Comparison of ENCODE assay signal across 1 cellular context in the genomic region with DNA sequence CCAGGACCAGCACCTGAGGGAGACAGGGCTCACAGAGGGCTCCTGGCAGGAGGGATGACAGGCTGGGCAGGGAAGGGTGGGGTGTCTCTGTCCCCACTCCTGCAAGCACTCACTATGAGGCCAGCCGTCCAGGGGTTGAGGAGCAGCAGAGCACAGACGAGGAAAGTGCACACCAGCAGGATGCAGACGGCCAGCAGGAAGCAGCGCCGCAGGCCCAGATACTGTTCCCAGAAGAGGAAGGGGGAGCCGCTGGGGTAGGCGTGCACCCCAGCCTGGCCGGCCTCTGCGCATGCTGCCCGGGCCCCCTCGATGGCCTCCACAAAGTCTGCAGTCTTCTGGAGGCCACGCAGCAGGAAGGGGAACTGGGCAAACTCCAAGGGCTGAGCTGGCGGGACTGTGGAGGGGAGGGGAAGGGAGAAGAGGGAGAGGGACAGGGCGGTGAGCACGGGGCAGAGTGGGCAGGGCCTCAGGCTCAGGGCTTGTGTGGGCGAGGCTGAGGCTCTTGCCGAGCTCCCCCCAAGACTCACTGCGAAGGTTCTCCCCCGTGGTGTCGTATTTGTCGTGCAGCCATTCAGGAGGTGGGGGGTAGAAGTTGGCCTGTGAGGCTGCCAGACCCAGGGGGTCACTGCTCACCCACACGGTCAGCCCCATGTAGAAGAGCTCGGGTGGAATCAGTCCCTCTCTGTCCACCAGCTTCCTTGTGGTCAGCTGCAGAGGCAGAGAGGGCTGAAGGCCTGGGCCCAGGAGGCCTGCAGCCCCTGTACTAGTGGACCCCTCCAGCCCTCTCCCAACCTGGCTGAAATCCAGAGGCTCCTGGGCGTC.
TF ChIP-seq lines count a peak whose summit lies in the region.

No MANE protein-coding gene starts in this region.

TF ChIP-seq in HepG2, 621 proteins besides CTCF, POLR2A, EP300 and RAD21 (continued from another document and continues in another):
- no peak for TF ChIP-seq ZNF710 (CRISPR knock-in tag; IDR thresholded peaks at IDR 0.05; ENCODE audit: borderline replicate concordance)
- TF ChIP-seq ZNF557 (CRISPR knock-in tag; IDR thresholded peaks at IDR 0.05), result no peak
- no peak for TF ChIP-seq ZNF367 (CRISPR knock-in tag; IDR thresholded peaks at IDR 0.05; ENCODE audit: borderline replicate concordance)
- peak; percentile 66 for TF ChIP-seq ZNF230 (CRISPR knock-in tag; IDR thresholded peaks at IDR 0.05)
- TF ChIP-seq ELF3 (CRISPR knock-in tag; IDR thresholded peaks at IDR 0.05), result peak; percentile 74
- TF ChIP-seq ZNF605 (CRISPR knock-in tag; IDR thresholded peaks at IDR 0.05), result peak; percentile 51; the same call in 1 of the 2 replicates
- TF ChIP-seq CENPT (CRISPR knock-in tag; IDR thresholded peaks at IDR 0.05; ENCODE audit: low read depth), result peak; percentile 55; the same call in 1 of the 2 replicates
- TF ChIP-seq, protein P1, sequence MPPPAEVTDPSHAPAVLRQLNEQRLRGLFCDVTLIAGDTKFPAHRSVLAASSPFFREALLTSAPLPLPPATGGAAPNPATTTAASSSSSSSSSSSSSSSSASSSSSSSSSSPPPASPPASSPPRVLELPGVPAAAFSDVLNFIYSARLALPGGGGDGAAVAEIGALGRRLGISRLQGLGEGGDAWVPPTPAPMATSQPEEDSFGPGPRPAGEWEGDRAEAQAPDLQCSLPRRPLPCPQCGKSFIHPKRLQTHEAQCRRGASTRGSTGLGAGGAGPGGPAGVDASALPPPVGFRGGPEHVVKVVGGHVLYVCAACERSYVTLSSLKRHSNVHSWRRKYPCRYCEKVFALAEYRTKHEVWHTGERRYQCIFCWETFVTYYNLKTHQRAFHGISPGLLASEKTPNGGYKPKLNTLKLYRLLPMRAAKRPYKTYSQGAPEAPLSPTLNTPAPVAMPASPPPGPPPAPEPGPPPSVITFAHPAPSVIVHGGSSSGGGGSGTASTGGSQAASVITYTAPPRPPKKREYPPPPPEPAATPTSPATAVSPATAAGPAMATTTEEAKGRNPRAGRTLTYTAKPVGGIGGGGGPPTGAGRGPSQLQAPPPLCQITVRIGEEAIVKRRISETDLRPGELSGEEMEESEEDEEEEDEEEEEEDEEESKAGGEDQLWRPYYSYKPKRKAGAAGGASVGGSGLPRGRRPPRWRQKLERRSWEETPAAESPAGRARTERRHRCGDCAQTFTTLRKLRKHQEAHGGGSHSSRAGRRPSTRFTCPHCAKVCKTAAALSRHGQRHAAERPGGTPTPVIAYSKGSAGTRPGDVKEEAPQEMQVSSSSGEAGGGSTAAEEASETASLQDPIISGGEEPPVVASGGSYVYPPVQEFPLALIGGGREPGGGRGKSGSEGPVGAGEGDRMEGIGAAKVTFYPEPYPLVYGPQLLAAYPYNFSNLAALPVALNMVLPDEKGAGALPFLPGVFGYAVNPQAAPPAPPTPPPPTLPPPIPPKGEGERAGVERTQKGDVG (CRISPR knock-in tag; IDR thresholded peaks at IDR 0.05; ENCODE audit: borderline replicate concordance), result peak; percentile 41; the same call in 1 of the 2 replicates
- TF ChIP-seq, protein P2, sequence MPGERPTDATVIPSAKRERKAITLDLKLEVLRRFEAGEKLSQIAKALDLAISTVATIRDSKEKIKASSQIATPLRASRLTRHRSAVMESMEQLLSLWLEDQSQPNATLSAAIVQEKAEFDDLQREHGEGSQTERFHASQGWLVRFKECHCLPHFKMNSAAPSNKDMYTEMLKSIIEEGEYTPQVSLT (CRISPR knock-in tag; IDR thresholded peaks at IDR 0.05; ENCODE audit: borderline replicate concordance, low read depth), result no peak; the same call in 1 of the 2 replicates
- TF ChIP-seq NCOA5 (CRISPR knock-in tag; IDR thresholded peaks at IDR 0.05), result no peak
- TF ChIP-seq ZMAT5 (CRISPR knock-in tag; IDR thresholded peaks at IDR 0.05; ENCODE audit: borderline replicate concordance, low read depth), result no peak
- TF ChIP-seq, protein P3, sequence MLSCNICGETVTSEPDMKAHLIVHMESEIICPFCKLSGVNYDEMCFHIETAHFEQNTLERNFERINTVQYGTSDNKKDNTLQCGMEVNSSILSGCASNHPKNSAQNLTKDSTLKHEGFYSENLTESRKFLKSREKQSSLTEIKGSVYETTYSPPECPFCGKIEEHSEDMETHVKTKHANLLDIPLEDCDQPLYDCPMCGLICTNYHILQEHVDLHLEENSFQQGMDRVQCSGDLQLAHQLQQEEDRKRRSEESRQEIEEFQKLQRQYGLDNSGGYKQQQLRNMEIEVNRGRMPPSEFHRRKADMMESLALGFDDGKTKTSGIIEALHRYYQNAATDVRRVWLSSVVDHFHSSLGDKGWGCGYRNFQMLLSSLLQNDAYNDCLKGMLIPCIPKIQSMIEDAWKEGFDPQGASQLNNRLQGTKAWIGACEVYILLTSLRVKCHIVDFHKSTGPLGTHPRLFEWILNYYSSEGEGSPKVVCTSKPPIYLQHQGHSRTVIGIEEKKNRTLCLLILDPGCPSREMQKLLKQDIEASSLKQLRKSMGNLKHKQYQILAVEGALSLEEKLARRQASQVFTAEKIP (CRISPR knock-in tag; IDR thresholded peaks at IDR 0.05; ENCODE audit: borderline replicate concordance), result no peak
- TF ChIP-seq AGO2 (optimal IDR thresholded peaks at IDR 0.05; ENCODE audit: low read depth, low read length), result peak; percentile 48
- peak; percentile 55; the same call in 1 of the 2 replicates for TF ChIP-seq ZNF83 (CRISPR knock-in tag; IDR thresholded peaks at IDR 0.05; ENCODE audit: borderline replicate concordance)
- no peak for TF ChIP-seq RFX3 (CRISPR knock-in tag; IDR thresholded peaks at IDR 0.05)
- TF ChIP-seq JUN (CRISPR knock-in tag; IDR thresholded peaks at IDR 0.05), result no peak; the same call in 1 of the 2 replicates
- TF ChIP-seq HDAC2 (CRISPR knock-in tag; IDR thresholded peaks at IDR 0.05), result peak; percentile 53
- no peak for TF ChIP-seq ZNF569 (CRISPR knock-in tag; IDR thresholded peaks at IDR 0.05; ENCODE audit: borderline replicate concordance)
- TF ChIP-seq SRSF9 (IDR thresholded peaks at IDR 0.05; ENCODE audit: borderline replicate concordance, insufficient read depth, low read depth, low read length, poor library complexity, severe bottlenecking), result no peak
- no peak for TF ChIP-seq ZNF598 (CRISPR knock-in tag; IDR thresholded peaks at IDR 0.05; ENCODE audit: borderline replicate concordance)
- no peak for TF ChIP-seq PPARG (CRISPR knock-in tag; conservative IDR thresholded peaks at IDR 0.05)
- TF ChIP-seq ONECUT2 (CRISPR knock-in tag; IDR thresholded peaks at IDR 0.05), result no peak
- no peak for TF ChIP-seq ZSCAN20 (CRISPR knock-in tag; IDR thresholded peaks at IDR 0.05; ENCODE audit: borderline replicate concordance)
- TF ChIP-seq DNMT3B (CRISPR knock-in tag; conservative IDR thresholded peaks at IDR 0.05), result no peak
- no peak for TF ChIP-seq BCLAF1 (IDR thresholded peaks at IDR 0.05)
- TF ChIP-seq ZNF747 (CRISPR knock-in tag; IDR thresholded peaks at IDR 0.05; ENCODE audit: borderline replicate concordance), result peak; percentile 70; the same call in 1 of the 2 replicates
- TF ChIP-seq, protein P4, sequence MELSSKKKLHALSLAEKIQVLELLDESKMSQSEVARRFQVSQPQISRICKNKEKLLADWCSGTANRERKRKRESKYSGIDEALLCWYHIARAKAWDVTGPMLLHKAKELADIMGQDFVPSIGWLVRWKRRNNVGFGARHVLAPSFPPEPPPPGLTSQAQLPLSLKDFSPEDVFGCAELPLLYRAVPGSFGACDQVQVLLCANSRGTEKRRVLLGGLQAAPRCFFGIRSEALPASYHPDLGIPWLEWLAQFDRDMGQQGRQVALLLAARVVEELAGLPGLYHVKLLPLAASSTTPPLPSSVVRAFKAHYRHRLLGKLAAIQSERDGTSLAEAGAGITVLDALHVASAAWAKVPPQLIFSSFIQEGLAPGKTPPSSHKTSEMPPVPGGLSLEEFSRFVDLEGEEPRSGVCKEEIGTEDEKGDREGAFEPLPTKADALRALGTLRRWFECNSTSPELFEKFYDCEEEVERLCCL (CRISPR knock-in tag; IDR thresholded peaks at IDR 0.05; ENCODE audit: borderline replicate concordance), result peak; percentile 67; the same call in 1 of the 2 replicates
- TF ChIP-seq, protein P5, sequence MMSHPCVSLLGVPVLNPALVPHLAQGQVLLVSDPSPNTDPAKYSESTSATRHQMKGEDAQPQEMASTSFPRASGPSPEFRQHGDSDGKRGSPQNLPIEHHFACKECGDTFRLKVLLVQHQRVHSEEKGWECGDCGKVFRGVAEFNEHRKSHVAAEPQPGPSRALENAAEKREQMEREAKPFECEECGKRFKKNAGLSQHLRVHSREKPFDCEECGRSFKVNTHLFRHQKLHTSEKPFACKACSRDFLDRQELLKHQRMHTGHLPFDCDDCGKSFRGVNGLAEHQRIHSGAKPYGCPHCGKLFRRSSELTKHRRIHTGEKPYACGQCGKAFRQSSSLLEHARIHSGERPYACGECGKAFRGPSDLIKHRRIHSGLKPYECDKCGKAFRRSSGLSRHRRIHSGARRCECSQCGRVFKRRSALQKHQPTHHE (CRISPR knock-in tag; IDR thresholded peaks at IDR 0.05; ENCODE audit: borderline replicate concordance), result no peak
- TF ChIP-seq ZNF496 (CRISPR knock-in tag; IDR thresholded peaks at IDR 0.05; ENCODE audit: insufficient replicate concordance), result no peak
- peak; percentile 69; the same call in 1 of the 2 replicates for TF ChIP-seq YEATS2 (CRISPR knock-in tag; IDR thresholded peaks at IDR 0.05; ENCODE audit: borderline replicate concordance)
- TF ChIP-seq TRIM24 (CRISPR knock-in tag; IDR thresholded peaks at IDR 0.05), result no peak
- TF ChIP-seq, protein P6, sequence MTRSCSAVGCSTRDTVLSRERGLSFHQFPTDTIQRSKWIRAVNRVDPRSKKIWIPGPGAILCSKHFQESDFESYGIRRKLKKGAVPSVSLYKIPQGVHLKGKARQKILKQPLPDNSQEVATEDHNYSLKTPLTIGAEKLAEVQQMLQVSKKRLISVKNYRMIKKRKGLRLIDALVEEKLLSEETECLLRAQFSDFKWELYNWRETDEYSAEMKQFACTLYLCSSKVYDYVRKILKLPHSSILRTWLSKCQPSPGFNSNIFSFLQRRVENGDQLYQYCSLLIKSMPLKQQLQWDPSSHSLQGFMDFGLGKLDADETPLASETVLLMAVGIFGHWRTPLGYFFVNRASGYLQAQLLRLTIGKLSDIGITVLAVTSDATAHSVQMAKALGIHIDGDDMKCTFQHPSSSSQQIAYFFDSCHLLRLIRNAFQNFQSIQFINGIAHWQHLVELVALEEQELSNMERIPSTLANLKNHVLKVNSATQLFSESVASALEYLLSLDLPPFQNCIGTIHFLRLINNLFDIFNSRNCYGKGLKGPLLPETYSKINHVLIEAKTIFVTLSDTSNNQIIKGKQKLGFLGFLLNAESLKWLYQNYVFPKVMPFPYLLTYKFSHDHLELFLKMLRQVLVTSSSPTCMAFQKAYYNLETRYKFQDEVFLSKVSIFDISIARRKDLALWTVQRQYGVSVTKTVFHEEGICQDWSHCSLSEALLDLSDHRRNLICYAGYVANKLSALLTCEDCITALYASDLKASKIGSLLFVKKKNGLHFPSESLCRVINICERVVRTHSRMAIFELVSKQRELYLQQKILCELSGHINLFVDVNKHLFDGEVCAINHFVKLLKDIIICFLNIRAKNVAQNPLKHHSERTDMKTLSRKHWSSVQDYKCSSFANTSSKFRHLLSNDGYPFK (CRISPR knock-in tag; IDR thresholded peaks at IDR 0.05; ENCODE audit: borderline replicate concordance), result peak; percentile 65; the same call in 1 of the 2 replicates
- no peak for TF ChIP-seq REXO4 (CRISPR knock-in tag; IDR thresholded peaks at IDR 0.05; ENCODE audit: borderline replicate concordance)
- no peak for TF ChIP-seq MTA3 (CRISPR knock-in tag; IDR thresholded peaks at IDR 0.05)
- TF ChIP-seq MAFG (CRISPR knock-in tag; IDR thresholded peaks at IDR 0.05), result no peak
- TF ChIP-seq ZNF263 (CRISPR knock-in tag; IDR thresholded peaks at IDR 0.05), result peak; percentile 47; the same call in 1 of the 2 replicates
- TF ChIP-seq MIER2 (CRISPR knock-in tag; IDR thresholded peaks at IDR 0.05), result 0 out of 2 replicates have a peak, but pooled peaks have one; percentile 16
- TF ChIP-seq GTF3A (CRISPR knock-in tag; conservative IDR thresholded peaks at IDR 0.05), result 0 out of 2 replicates have a peak, but pooled peaks have one; percentile 28
- TF ChIP-seq ZNF124 (CRISPR knock-in tag; IDR thresholded peaks at IDR 0.05), result no peak; the same call in 1 of the 2 replicates
- TF ChIP-seq ZNF614 (CRISPR knock-in tag; IDR thresholded peaks at IDR 0.05; ENCODE audit: borderline replicate concordance), result peak; percentile 47; the same call in 1 of the 2 replicates
- TF ChIP-seq REL (CRISPR knock-in tag; conservative IDR thresholded peaks at IDR 0.05), result no peak
- 0 out of 2 replicates have a peak, but pooled peaks have one; percentile 67 for TF ChIP-seq NAIF1 (CRISPR knock-in tag; IDR thresholded peaks at IDR 0.05; ENCODE audit: borderline replicate concordance)
- peak; percentile 35 for TF ChIP-seq NCOA2 (CRISPR knock-in tag; IDR thresholded peaks at IDR 0.05)
- peak; percentile 60; the same call in 1 of the 2 replicates for TF ChIP-seq ELF4 (CRISPR knock-in tag; IDR thresholded peaks at IDR 0.05; ENCODE audit: borderline replicate concordance)
- no peak for TF ChIP-seq ZFP62 (CRISPR knock-in tag; IDR thresholded peaks at IDR 0.05)
